ENCODE assay signal across 12 cellular contexts in the genomic region with DNA sequence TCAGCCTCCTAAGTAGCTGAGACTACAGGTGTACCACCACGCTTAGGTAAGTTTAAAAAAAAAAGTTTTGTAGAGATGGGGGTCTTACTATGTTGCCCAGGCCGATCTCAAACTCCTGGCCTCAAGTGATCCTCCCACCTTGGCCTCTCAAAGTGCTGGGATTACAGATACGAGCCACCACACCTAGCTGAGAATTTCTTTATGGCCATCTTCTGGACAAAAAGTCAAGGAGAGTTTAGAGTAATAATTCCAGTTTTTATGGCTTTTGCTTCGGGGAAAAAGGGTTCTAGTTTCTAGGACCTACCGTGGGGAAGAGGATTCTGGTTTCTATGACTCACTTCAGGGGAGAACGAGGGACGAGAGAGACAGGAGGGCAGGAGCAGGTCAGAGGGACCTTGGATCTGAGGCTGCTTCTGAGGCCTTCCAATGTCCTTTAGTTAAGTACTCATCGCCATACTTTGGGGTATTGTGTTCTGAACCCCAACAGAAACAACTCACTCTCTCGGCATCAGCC.
DNase-seq lines count a peak whose midpoint lies in the region; ATAC-seq and FAIRE-seq lines count a peak whose summit lies in the region.
"Had no signal": no experiment of that assay in that cellular context is flagged by ENCODE, and none has a peak within 500 bp of the region (broad histone marks: within the 10 kb centered on the region; RNA-seq: fewer than 3 reads in every experiment).

No MANE protein-coding gene starts in this region.

- H3K4me3 ChIP-seq in ACC112 (ENCODE audit: low read depth, low read length) (no peak overlapping the region; the same call in 1 of the 2 replicates), mesodermal cell (ENCODE audit: extremely low read depth, insufficient read depth, low read length, poor library complexity, severe bottlenecking) (no peak overlapping the region), small intestine (ENCODE audit: low read depth in 1 of 2, low read length in 2 of 2) (no peak overlapping the region)

- peaks cover 95% of the 10 kb centered on the region for H3K4me1 Mint-ChIP-seq in activated naive CD8-positive, alpha-beta T cell treated with anti-CD3 and anti-CD28 coated beads, Interleukin-2, amount 50 U/mL, for 24 hours

- no peaks in the 10 kb centered on the region for H3K9me3 ChIP-seq in mesodermal cell (ENCODE audit: control insufficient read depth, low read length)
- H3K9me3 ChIP-seq in small intestine (ENCODE audit: control insufficient read depth, low read depth) = no peaks in the 10 kb centered on the region

- peak overlapping the region; percentile 48 for H3K4me3 Mint-ChIP-seq in activated naive CD8-positive, alpha-beta T cell treated with anti-CD3 and anti-CD28 coated beads, Interleukin-2, amount 50 U/mL, for 24 hours
- H3K4me3 Mint-ChIP-seq: neural crest cell had no signal

- H3K36me3 ChIP-seq in ACC112 (ENCODE audit: insufficient read depth, low read length) (no peaks in the 10 kb centered on the region), mesodermal cell (ENCODE audit: control insufficient read depth, insufficient read depth, low read length) (no peaks in the 10 kb centered on the region), small intestine (ENCODE audit: control insufficient read depth in 2 of 2, insufficient read depth in 2 of 2, low read length in 2 of 2) (no peaks in the 10 kb centered on the region)

- WGBS in mesodermal cell (ENCODE audit: insufficient coverage in 2 of 2), 2 experiments = 66 to 80% methylated on average over 7 of the region's 9 CpGs
- 54 to 66% (median 62%) methylated on average over 9 of the region's 9 CpGs for WGBS in small intestine, 3 donors

- in situ Hi-C loops in ACHN (cut with HindIII; ENCODE audit: low pct_ligation_motif_present, low pct_unique_long_range_greater_than_20kb, low sequenced_read_pairs) = no loop called here

- H3K36me3 Mint-ChIP-seq in activated naive CD8-positive, alpha-beta T cell treated with anti-CD3 and anti-CD28 coated beads, Interleukin-2, amount 50 U/mL, for 24 hours (ENCODE audit: low read depth) = peaks cover 40% of the 10 kb centered on the region

- peak overlapping the region; percentile 85 for H3K27ac ChIP-seq in ACC112 (ENCODE audit: low read depth, low read length)
- H3K27ac ChIP-seq in mesodermal cell (ENCODE audit: low read depth, low read length, severe bottlenecking) = peak overlapping the region; percentile 29
- H3K27ac ChIP-seq in small intestine (ENCODE audit: low read depth in 1 of 2, low read length in 1 of 2) = peak overlapping the region in 1 of 2 donors; percentile 64

- H3K79me2 ChIP-seq in ACC112 (ENCODE audit: control insufficient read depth, insufficient read depth, low read length, unreplicated experiment) = no peaks in the 10 kb centered on the region

- H3K4me1 ChIP-seq in ACC112 (ENCODE audit: control insufficient read depth, insufficient read depth, low read length, unreplicated experiment) (peaks cover 34% of the 10 kb centered on the region), mesodermal cell (ENCODE audit: control insufficient read depth, insufficient read depth, low read length, poor library complexity, severe bottlenecking) (peaks cover 27% of the 10 kb centered on the region), small intestine (ENCODE audit: control insufficient read depth in 2 of 2, insufficient read depth in 1 of 2, low read depth in 1 of 2, low read length in 1 of 2) (peaks cover 0 to 3% of the 10 kb centered on the region in 2 donors)

- H3K9me3 Mint-ChIP-seq in activated naive CD8-positive, alpha-beta T cell treated with anti-CD3 and anti-CD28 coated beads, Interleukin-2, amount 50 U/mL, for 24 hours = peaks cover 13% of the 10 kb centered on the region

- no peak overlapping the region for H2AFZ ChIP-seq in ACC112 (ENCODE audit: low read length, unreplicated experiment)

- DNase-seq in ELR (ENCODE audit: low read depth) = peak; percentile 58
- peak; percentile 30 for DNase-seq in activated naive CD8-positive, alpha-beta T cell treated with anti-CD3 and anti-CD28 coated beads, Interleukin-2, amount 50 U/mL, for 24 hours
- no peak for DNase-seq in central memory CD4-positive, alpha-beta T cell
- no peak for DNase-seq in small intestine
- DNase-seq in ACHN = no peak
- DNase-seq: NCI-H446 had no signal

- H3K27me3 Mint-ChIP-seq in activated naive CD8-positive, alpha-beta T cell treated with anti-CD3 and anti-CD28 coated beads, Interleukin-2, amount 50 U/mL, for 24 hours = peaks cover 2% of the 10 kb centered on the region

- H3K27me3 ChIP-seq in ACC112 (ENCODE audit: insufficient read depth, low read length) (no peaks in the 10 kb centered on the region), small intestine (ENCODE audit: control insufficient read depth in 2 of 2, insufficient read depth in 2 of 2, low read length in 2 of 2) (no peaks in the 10 kb centered on the region)

- no peak for FAIRE-seq in small intestine (lab: Jason Lieb, UNC)
- FAIRE-seq: GM18507, urothelium cell line had no signal

- ATAC-seq in activated naive CD8-positive, alpha-beta T cell treated with anti-CD3 and anti-CD28 coated beads, Interleukin-2, amount 50 U/mL, for 24 hours = no peak
- no peak for ATAC-seq in HG03159 (IDR thresholded peaks at IDR 0.05; ENCODE audit: unreplicated experiment)

- H3K27ac Mint-ChIP-seq in activated naive CD8-positive, alpha-beta T cell treated with anti-CD3 and anti-CD28 coated beads, Interleukin-2, amount 50 U/mL, for 24 hours = peak overlapping the region; percentile 99

Comparison
In these comparisons a context has a peak if more than half of its experiments do, and no peak if none do; other contexts are left out.
1. DNase-seq: peak in ELR (single experiment) and activated naive CD8-positive, alpha-beta T cell treated with anti-CD3 and anti-CD28 coated beads, Interleukin-2, amount 50 U/mL, for 24 hours (single experiment); none in central memory CD4-positive, alpha-beta T cell (single experiment), small intestine (single experiment) and ACHN (single experiment).